ENCODE assay signal across 8 cellular contexts in the genomic region with DNA sequence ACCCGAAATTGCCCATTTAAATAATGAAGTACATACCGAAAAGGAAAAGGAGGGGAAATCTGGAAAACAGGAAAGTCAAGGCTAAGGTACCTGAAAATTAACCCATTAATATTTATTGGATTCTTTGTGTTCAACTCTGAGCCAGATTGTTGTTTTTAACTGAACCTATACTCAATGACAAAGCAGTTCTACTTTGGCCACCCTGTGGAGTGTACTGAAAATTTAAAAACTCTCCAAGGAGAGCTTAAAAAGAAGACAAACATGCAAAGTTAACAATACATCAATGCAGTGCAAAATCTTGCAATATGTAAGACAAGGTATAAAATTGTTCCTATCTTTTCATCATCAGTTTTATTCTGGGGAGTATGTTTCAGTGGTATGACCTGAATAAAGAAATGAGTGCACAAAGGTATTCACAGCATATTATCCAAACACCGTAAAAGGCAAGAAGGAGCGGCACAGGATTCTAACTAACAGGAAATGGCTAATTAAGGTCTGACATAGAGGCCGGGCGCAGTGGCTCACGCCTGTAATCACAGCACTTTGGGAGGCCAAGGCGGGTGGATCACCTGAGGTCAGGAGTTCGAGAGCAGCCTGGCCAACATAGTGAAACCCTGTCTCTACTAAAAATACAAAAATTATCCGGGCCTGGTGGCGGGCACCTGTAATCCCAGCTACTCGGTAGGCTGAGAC. TPM values are rescaled to one million over a fixed set of nuclear protein-coding genes. Genes with fewer than 3 reads are reported as not detected.
DNase-seq lines count a peak whose midpoint lies in the region; ATAC-seq, FAIRE-seq and TF ChIP-seq lines count a peak whose summit lies in the region.

No MANE protein-coding gene starts in this region.

- peaks cover 4% of the 10 kb centered on the region for H3K79me1 ChIP-seq in neuronal stem cell (ENCODE audit: low read depth, low read length)

- H3K27ac ChIP-seq in KOPT-K1 (ENCODE audit: low read depth, low read length, poor library complexity, severe bottlenecking) (peak overlapping the region; percentile 72), neuronal stem cell (replicated peaks; ENCODE audit: low read length) (peak overlapping the region; percentile 92)

- H3K4me3 ChIP-seq in neuronal stem cell (ENCODE audit: low read length in 2 of 2), result peak overlapping the region in 1 of 2 donors; percentile 93

- H2BK15ac ChIP-seq in neuronal stem cell (ENCODE audit: low read length), result no peak overlapping the region

- no peak overlapping the region for H3K18ac ChIP-seq in neuronal stem cell (ENCODE audit: low read length)

- H3K27ac Mint-ChIP-seq in CD14-positive monocyte (no peak overlapping the region), endothelial cell (ENCODE audit: unreplicated experiment) (peak overlapping the region; percentile 92)

- ATAC-seq in HG02970 (IDR thresholded peaks at IDR 0.05; ENCODE audit: low FRiP score, unreplicated experiment), result no peak
- no peak for ATAC-seq in HG03280 (IDR thresholded peaks at IDR 0.05; ENCODE audit: unreplicated experiment)

- H3K4me1 ChIP-seq in neuronal stem cell (ENCODE audit: control insufficient read depth in 2 of 2, insufficient read depth in 1 of 2, low read depth in 1 of 2, low read length in 2 of 2), result peaks cover 0 to 17% of the 10 kb centered on the region in 2 donors

- peaks cover 0 to 78% (median 0%) of the 10 kb centered on the region in 3 experiments for H3K27me3 ChIP-seq in neuronal stem cell (ENCODE audit: control insufficient read depth in 3 of 3, insufficient read depth in 3 of 3, low read depth in 1 of 3, low read length in 3 of 3)

- H3K4me1 Mint-ChIP-seq in CD14-positive monocyte (peaks cover 17% of the 10 kb centered on the region), endothelial cell (ENCODE audit: unreplicated experiment) (peaks cover 33% of the 10 kb centered on the region)

- no peak overlapping the region for H4K91ac ChIP-seq in neuronal stem cell (ENCODE audit: low read depth, low read length, poor library complexity)

- H3K4ac ChIP-seq in neuronal stem cell (ENCODE audit: low read length), result no peak overlapping the region

- no peak overlapping the region for H2BK12ac ChIP-seq in neuronal stem cell (ENCODE audit: low read length)

- H3K36me3 ChIP-seq in KOPT-K1 (ENCODE audit: insufficient read depth, low read length), result no peaks in the 10 kb centered on the region
- no peaks in the 10 kb centered on the region for H3K36me3 ChIP-seq in neuronal stem cell (replicated peaks in 1 of 2; ENCODE audit: control insufficient read depth in 2 of 2, insufficient read depth in 2 of 2, low read length in 2 of 2)

- no peak for TF ChIP-seq CTCF in CD14-positive monocyte (IDR thresholded peaks at IDR 0.05)
- no peak for TF ChIP-seq CTCF in endothelial cell (IDR thresholded peaks at IDR 0.05; ENCODE audit: unreplicated experiment)

- no peak overlapping the region for H4K8ac ChIP-seq in neuronal stem cell (ENCODE audit: low read depth, low read length)

- H3K36me3 Mint-ChIP-seq in CD14-positive monocyte (peaks cover 4% of the 10 kb centered on the region in 2 donors), endothelial cell (ENCODE audit: low read depth, unreplicated experiment) (peaks cover 4% of the 10 kb centered on the region)

- H3K27me3 Mint-ChIP-seq in CD14-positive monocyte (ENCODE audit: low read depth in 3 of 3), result peaks cover 52 to 65% (median 52%) of the 10 kb centered on the region in 3 donors
- H3K27me3 Mint-ChIP-seq in endothelial cell (ENCODE audit: unreplicated experiment), result peaks cover 5% of the 10 kb centered on the region

- WGBS in neuronal stem cell (ENCODE audit: extremely low coverage in 2 of 2, insufficient read length in 2 of 2, insufficient replicate concordance in 1 of 2), 2 donors, result no CpG with 5 or more reads among the region's 12 CpGs

- H2BK120ac ChIP-seq in neuronal stem cell (ENCODE audit: low read depth, low read length), result no peak overlapping the region

- H3K9me3 ChIP-seq in KOPT-K1 (ENCODE audit: insufficient read depth, low read length, poor library complexity, severe bottlenecking) (peaks cover 8% of the 10 kb centered on the region), neuronal stem cell (replicated peaks in 1 of 2; ENCODE audit: control insufficient read depth in 2 of 2, insufficient read depth in 1 of 2, low read depth in 1 of 2, low read length in 2 of 2) (peaks cover 0 to 12% of the 10 kb centered on the region in 2 donors)

- peak overlapping the region; percentile 52 for H3K4me2 ChIP-seq in neuronal stem cell (ENCODE audit: insufficient read depth, low read length, poor library complexity, severe bottlenecking)

- no peak overlapping the region for H2BK5ac ChIP-seq in neuronal stem cell (ENCODE audit: low read length)

- DNase-seq in CD14-positive monocyte (ENCODE audit: low spot score), result no peak
- no peak for DNase-seq in endothelial cell (ENCODE audit: low spot score)
- no peak for DNase-seq in neuronal stem cell (ENCODE audit: low spot score)
- DNase-seq in GM19239 (ENCODE audit: insufficient read length, low spot score), result no peak
- no peak for DNase-seq in NCI-H146 (lab: John Stamatoyannopoulos, UW)

- H3K9me3 Mint-ChIP-seq in CD14-positive monocyte, result peaks cover 4 to 20% (median 14%) of the 10 kb centered on the region in 7 donors
- no peaks in the 10 kb centered on the region for H3K9me3 Mint-ChIP-seq in endothelial cell (ENCODE audit: unreplicated experiment)

- H2AK5ac ChIP-seq in neuronal stem cell (ENCODE audit: low read depth, low read length), result no peak overlapping the region

- H3K9ac ChIP-seq in neuronal stem cell (ENCODE audit: low read depth, low read length, poor library complexity), result no peak overlapping the region

- H3K23ac ChIP-seq in neuronal stem cell (ENCODE audit: low read depth, low read length, poor library complexity), result no peak overlapping the region

- H2AFZ ChIP-seq in neuronal stem cell (ENCODE audit: low read length), result no peak overlapping the region

- FAIRE-seq in GM19239 (lab: Jason Lieb, UNC), result no peak

- no peak overlapping the region for H3K14ac ChIP-seq in neuronal stem cell (ENCODE audit: low read length)

- H3K4me3 Mint-ChIP-seq in CD14-positive monocyte (peak overlapping the region; percentile 79 to 84), endothelial cell (ENCODE audit: unreplicated experiment) (peak overlapping the region; percentile 91)

- intact Hi-C loops in CD14-positive monocyte (cut with micrococcal nuclease), result no loop called here

RNA-seq across cellular contexts. Expression of gene USP44, which starts 1.7 kb away (rescaled TPM):
- polyA plus RNA-seq in CD14-positive monocyte, result under 1 TPM in 1 of 2 donors, not detected in 1; 0.12 TPM
- 10.4 TPM for total RNA-seq in endothelial cell (ENCODE audit: unreplicated experiment)
- 74.0 TPM for polyA plus RNA-seq in neuronal stem cell (2013, experiment 1 of 2)
- polyA plus RNA-seq in neuronal stem cell (2013, experiment 2 of 2), result 77.3 TPM
